16 cellular contexts compared by ENCODE assay signal in the genomic region with DNA sequence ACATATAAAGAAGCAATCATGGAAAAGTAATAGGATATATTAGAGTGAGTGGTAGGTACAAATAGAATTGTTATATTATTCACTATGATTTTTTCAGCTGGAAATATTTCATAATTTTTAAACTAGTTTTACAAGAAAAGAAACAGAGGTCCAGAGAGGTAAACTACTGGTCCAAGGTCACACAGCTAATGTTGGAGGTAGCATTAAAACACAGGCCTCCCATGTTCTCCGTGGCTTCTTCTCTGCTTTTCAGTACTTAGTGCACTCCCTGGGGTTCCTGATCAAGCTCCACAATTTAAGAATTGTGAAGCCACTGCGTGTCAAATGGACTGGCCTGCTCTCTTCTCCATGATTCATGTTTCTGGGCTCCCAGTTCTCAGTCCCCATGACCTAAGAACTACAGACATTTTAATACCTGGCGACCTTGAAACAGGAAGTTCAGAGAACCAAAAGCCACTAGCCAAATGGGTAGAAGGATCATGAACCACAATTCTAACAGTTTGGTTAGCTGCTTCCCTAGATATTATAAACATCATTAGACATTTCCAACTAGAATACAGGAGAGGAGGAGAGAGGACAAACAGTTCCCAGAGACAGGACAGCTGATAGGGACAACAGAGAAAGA.
DNase-seq lines count a peak whose midpoint lies in the region; ATAC-seq and TF ChIP-seq lines count a peak whose summit lies in the region.
"Had no signal": no experiment of that assay in that cellular context is flagged by ENCODE, and none has a peak within 500 bp of the region (broad histone marks: within the 10 kb centered on the region; RNA-seq: fewer than 3 reads in every experiment).

No MANE protein-coding gene starts in this region.

- H3K27me3 ChIP-seq in parathyroid adenoma (ENCODE audit: control insufficient read depth, insufficient read depth, low read length) (no peaks in the 10 kb centered on the region), foreskin keratinocyte (no peaks in the 10 kb centered on the region)

- peaks cover 13% of the 10 kb centered on the region for H3K4me1 Mint-ChIP-seq in T-helper 2 cell treated with Interferon-gamma antibody and Interleukin-4, amounts not matched to agents 5 μg/mL and 100 μg/mL, for 36 hours (ENCODE audit: low read depth)
- H3K4me1 Mint-ChIP-seq in activated T-helper 17 cell treated with anti-CD3 and anti-CD28 coated beads, Interleukin-2, amount 50 U/mL, for 72 hours: peaks cover 25% of the 10 kb centered on the region

- H3K9ac ChIP-seq in parathyroid adenoma: no peak overlapping the region

- H3K4me1 ChIP-seq in parathyroid adenoma (peaks cover 20% of the 10 kb centered on the region), foreskin keratinocyte (no peaks in the 10 kb centered on the region)

- no peaks in the 10 kb centered on the region for H3K9me3 Mint-ChIP-seq in T-helper 2 cell treated with Interferon-gamma antibody and Interleukin-4, amounts not matched to agents 5 μg/mL and 100 μg/mL, for 36 hours
- H3K9me3 Mint-ChIP-seq in activated T-helper 17 cell treated with anti-CD3 and anti-CD28 coated beads, Interleukin-2, amount 50 U/mL, for 72 hours: no peaks in the 10 kb centered on the region
- H3K9me3 Mint-ChIP-seq: H9 had no signal

- TF ChIP-seq CTCF in parathyroid adenoma (IDR thresholded peaks at IDR 0.05) (no peak), foreskin keratinocyte (conservative IDR thresholded peaks at IDR 0.05) (no peak)

- H3K27ac Mint-ChIP-seq in T-helper 2 cell treated with Interferon-gamma antibody and Interleukin-4, amounts not matched to agents 5 μg/mL and 100 μg/mL, for 36 hours: peak overlapping the region; percentile 17
- H3K27ac Mint-ChIP-seq in activated T-helper 17 cell treated with anti-CD3 and anti-CD28 coated beads, Interleukin-2, amount 50 U/mL, for 72 hours: no peak overlapping the region
- H3K27ac Mint-ChIP-seq: H9 had no signal

- no peaks in the 10 kb centered on the region for H3K79me2 ChIP-seq in parathyroid adenoma

- no peak overlapping the region for H2AFZ ChIP-seq in parathyroid adenoma

- peak overlapping the region; percentile 13 for H3K4me2 ChIP-seq in parathyroid adenoma (ENCODE audit: low read length)

- no peak overlapping the region for H3K4me3 ChIP-seq in parathyroid adenoma (ENCODE audit: low read depth, low read length)

- no peak for DNase-seq in T-helper 2 cell treated with Interferon-gamma antibody and Interleukin-4, amounts not matched to agents 5 μg/mL and 100 μg/mL, for 36 hours (ENCODE audit: low spot score)
- DNase-seq in T-helper 2 cell (no peak), HT-29 (ENCODE audit: low spot score) (peak; percentile 16), foreskin keratinocyte (no peak), NCI-H2029 treated with DMSO at 0.1 percent for 48 hours (lab: John Stamatoyannopoulos, UW) (no peak)
- no peak for DNase-seq in activated CD8-positive, alpha-beta memory T cell treated with anti-CD3 and anti-CD28 coated beads, Interleukin-2, amount 50 U/mL, for 4 hours
- DNase-seq: C1 segment of cervical spinal cord, DMS53, H9, NCI-H146, NCI-H69, Right ventricle myocardium superior had no signal

- peak; percentile 54 for ATAC-seq in activated T-helper 17 cell treated with anti-CD3 and anti-CD28 coated beads, Interleukin-2, amount 50 U/mL, for 72 hours (replicated peaks)
- ATAC-seq in foreskin keratinocyte: no peak
- ATAC-seq: Panc1 had no signal

- H3K36me3 ChIP-seq in parathyroid adenoma (ENCODE audit: control insufficient read depth, insufficient read depth, low read length): no peaks in the 10 kb centered on the region

- H3K27me3 Mint-ChIP-seq in T-helper 2 cell treated with Interferon-gamma antibody and Interleukin-4, amounts not matched to agents 5 μg/mL and 100 μg/mL, for 36 hours (ENCODE audit: low read depth): peaks cover 14% of the 10 kb centered on the region
- no peaks in the 10 kb centered on the region for H3K27me3 Mint-ChIP-seq in activated T-helper 17 cell treated with anti-CD3 and anti-CD28 coated beads, Interleukin-2, amount 50 U/mL, for 72 hours

- H3K4me3 Mint-ChIP-seq in T-helper 2 cell treated with Interferon-gamma antibody and Interleukin-4, amounts not matched to agents 5 μg/mL and 100 μg/mL, for 36 hours: no peak overlapping the region
- no peak overlapping the region for H3K4me3 Mint-ChIP-seq in activated T-helper 17 cell treated with anti-CD3 and anti-CD28 coated beads, Interleukin-2, amount 50 U/mL, for 72 hours
- H3K4me3 Mint-ChIP-seq: H9 had no signal

- no peaks in the 10 kb centered on the region for H3K9me3 ChIP-seq in parathyroid adenoma (ENCODE audit: control insufficient read depth, low read length)
- H3K9me3 ChIP-seq: Caco-2 had no signal

- H3K36me3 Mint-ChIP-seq in T-helper 2 cell treated with Interferon-gamma antibody and Interleukin-4, amounts not matched to agents 5 μg/mL and 100 μg/mL, for 36 hours (ENCODE audit: low read depth): no peaks in the 10 kb centered on the region
- no peaks in the 10 kb centered on the region for H3K36me3 Mint-ChIP-seq in activated T-helper 17 cell treated with anti-CD3 and anti-CD28 coated beads, Interleukin-2, amount 50 U/mL, for 72 hours (ENCODE audit: low read depth)

- H3K27ac ChIP-seq in parathyroid adenoma: peak overlapping the region; percentile 92
- H3K27ac ChIP-seq in foreskin keratinocyte: no peak overlapping the region
